ENCODE assay signal across 11 cellular contexts in the genomic region with DNA sequence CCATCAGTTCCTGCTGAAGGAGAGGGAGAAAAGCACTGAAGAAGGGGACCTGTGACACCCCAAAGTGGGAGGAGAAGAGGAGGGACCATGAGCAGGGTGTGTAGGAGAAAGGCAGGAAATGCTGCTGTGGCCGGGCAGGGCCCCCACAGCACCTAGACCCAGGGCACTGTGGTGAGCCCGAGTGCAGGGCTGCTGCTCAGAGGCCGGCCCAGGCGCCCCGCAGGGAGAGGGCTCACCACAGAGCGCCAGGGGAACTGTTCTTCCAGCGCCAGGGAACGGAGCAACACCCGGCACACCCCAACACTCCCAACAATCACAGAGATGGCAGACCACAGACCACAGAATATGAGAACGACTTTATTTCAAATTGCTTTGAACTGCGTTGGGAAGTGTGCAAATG. TPM values are rescaled to one million over a fixed set of nuclear protein-coding genes. Genes with fewer than 3 reads are reported as not detected.
"Had no signal": no experiment of that assay in that cellular context is flagged by ENCODE, and none has a peak within 500 bp of the region (broad histone marks: within the 10 kb centered on the region; RNA-seq: fewer than 3 reads in every experiment).

No MANE protein-coding gene starts in this region.

RNA-seq across cellular contexts. Expression of gene CXCR3, which starts 44.3 kb away (rescaled TPM):
- total RNA-seq: breast epithelium, fibroblast of villous mesenchyme, mesothelial cell of epicardium, skeletal muscle tissue, subcutaneous adipose tissue, tibial nerve, vagina had no signal

RNA-seq across cellular contexts. Expression of gene CXorf49, which starts 55.4 kb away (rescaled TPM):
- total RNA-seq: aorta, breast epithelium, esophagus muscularis mucosa, fibroblast of villous mesenchyme, left cardiac atrium, lower lobe of right lung, mesothelial cell of epicardium, skeletal muscle tissue, subcutaneous adipose tissue, tibial nerve, vagina had no signal
- polyA plus RNA-seq: aorta had no signal
